In genomic region chr1:65059930-65060538, GRCh38 we compare ENCODE assay signal across 8 cellular contexts.
DNase-seq lines count a peak whose midpoint lies in the region; ATAC-seq, FAIRE-seq and TF ChIP-seq lines count a peak whose summit lies in the region.

No MANE protein-coding gene starts in this region.

- peak overlapping the region; percentile 50; the same call in 1 of the 2 replicates for H2AFZ ChIP-seq in GM23248

- TF ChIP-seq CTCF in AG10803 (conservative IDR thresholded peaks at IDR 0.05; ENCODE audit: low read length): peak; percentile 77

- 1 to 3% methylated on average over 7 of the region's 7 CpGs for WGBS in GM23248 (ENCODE audit: low coverage in 1 of 2, low lambda C conversion rate in 2 of 2, missing lambda C conversion rate in 2 of 2), 2 experiments
- WGBS in small intestine, 3 donors: 24 to 26% (median 26%) methylated on average over 7 of the region's 7 CpGs

- in situ Hi-C loops in GM23248 (cut with MboI): loop anchor here (10.0 to 25.0 kb wide), 2 partner anchors 152 to 635 kb away; no protein-coding TSS in a partner anchor

- H3K9me3 ChIP-seq in GM23248 (ENCODE audit: low read depth): no peaks in the 10 kb centered on the region
- no peaks in the 10 kb centered on the region for H3K9me3 ChIP-seq in small intestine (ENCODE audit: control insufficient read depth, low read depth)

- H4K20me1 ChIP-seq in GM23248 (ENCODE audit: insufficient read depth): no peaks in the 10 kb centered on the region

- H3K4me1 ChIP-seq in GM23248 (ENCODE audit: insufficient read depth): peaks cover 11% of the 10 kb centered on the region
- H3K4me1 ChIP-seq in small intestine (ENCODE audit: control insufficient read depth in 2 of 2, insufficient read depth in 1 of 2, low read depth in 1 of 2, low read length in 1 of 2): peaks cover 0 to 7% of the 10 kb centered on the region in 2 donors

- peaks cover 13% of the 10 kb centered on the region for H3K79me2 ChIP-seq in GM23248 (ENCODE audit: insufficient read depth)

- DNase-seq in AG10803 (ENCODE audit: low read depth) (peak; percentile 59), GM23248 (peak; percentile 77), germinal center (ENCODE audit: low spot score) (peak; percentile 39), small intestine (peak; percentile 18), hippocampal formation (lab: John Stamatoyannopoulos, UW) (no peak)
- no peak for DNase-seq in activated naive CD4-positive, alpha-beta T cell (lab: John Stamatoyannopoulos, UW)

- ATAC-seq in SK-N-SH treated with all-trans-retinoic acid at 6 μM for 48 hours: peak; percentile 70
- ATAC-seq in GM18520 (IDR thresholded peaks at IDR 0.05; ENCODE audit: unreplicated experiment): no peak

- H3K9ac ChIP-seq in GM23248: peak overlapping the region; percentile 27; the same call in 1 of the 2 replicates

- H3K4me3 ChIP-seq in AG10803 (ENCODE audit: low read length) (no peak overlapping the region), GM23248 (peak overlapping the region; percentile 31), small intestine (ENCODE audit: low read depth in 1 of 2, low read length in 2 of 2) (no peak overlapping the region)

- peak; percentile 91 for FAIRE-seq in small intestine (lab: Jason Lieb, UNC)

- H3K27me3 ChIP-seq in GM23248 (replicated peaks; ENCODE audit: insufficient read depth) (no peaks in the 10 kb centered on the region), small intestine (ENCODE audit: control insufficient read depth in 2 of 2, insufficient read depth in 2 of 2, low read length in 2 of 2) (no peaks in the 10 kb centered on the region)

- H3K36me3 ChIP-seq in GM23248 (ENCODE audit: low read depth) (0 out of 2 replicates have a peak, but pooled peaks cover 5% of the 10 kb centered on the region), small intestine (ENCODE audit: control insufficient read depth in 2 of 2, insufficient read depth in 2 of 2, low read length in 2 of 2) (peaks cover 2 to 6% of the 10 kb centered on the region in 2 donors)

- H3K27ac ChIP-seq in GM23248 (peak overlapping the region; percentile 20), small intestine (ENCODE audit: low read depth in 1 of 2, low read length in 1 of 2) (no peak overlapping the region)

- peak overlapping the region; percentile 56 for H3K4me2 ChIP-seq in GM23248 (ENCODE audit: unreplicated experiment)

- no peaks in the 10 kb centered on the region for H3K9me2 ChIP-seq in GM23248 (ENCODE audit: insufficient read depth)

- no peaks in the 10 kb centered on the region; the same call in 1 of the 2 replicates for H3F3A ChIP-seq in GM23248 (ENCODE audit: insufficient read depth)

TF ChIP-seq in SK-N-SH treated with all-trans-retinoic acid at 6 μM for 48 hours, 23 proteins besides CTCF, POLR2A, EP300 and RAD21:
- TF ChIP-seq GLIS3 (CRISPR knock-in tag; IDR thresholded peaks at IDR 0.05) (no peak), CREB5 (CRISPR knock-in tag; IDR thresholded peaks at IDR 0.05; ENCODE audit: low read depth) (no peak), POU6F1 (CRISPR knock-in tag; IDR thresholded peaks at IDR 0.05; ENCODE audit: borderline replicate concordance, low read depth) (no peak), OSR1 (CRISPR knock-in tag; IDR thresholded peaks at IDR 0.05) (no peak), TCF4 (CRISPR knock-in tag; IDR thresholded peaks at IDR 0.05; ENCODE audit: borderline replicate concordance) (no peak), BACH2 (CRISPR knock-in tag; IDR thresholded peaks at IDR 0.05; ENCODE audit: borderline replicate concordance) (no peak), SNAI2 (CRISPR knock-in tag; IDR thresholded peaks at IDR 0.05) (no peak), CSDC2 (CRISPR knock-in tag; IDR thresholded peaks at IDR 0.05) (no peak), ZFP30 (CRISPR knock-in tag; IDR thresholded peaks at IDR 0.05) (no peak), TSHZ2 (CRISPR knock-in tag; IDR thresholded peaks at IDR 0.05) (no peak), PPARA (CRISPR knock-in tag; IDR thresholded peaks at IDR 0.05; ENCODE audit: borderline replicate concordance) (no peak), CSRNP3 (CRISPR knock-in tag; IDR thresholded peaks at IDR 0.05) (no peak), ISL1 (CRISPR knock-in tag; IDR thresholded peaks at IDR 0.05) (no peak), ZC3H10 (CRISPR knock-in tag; IDR thresholded peaks at IDR 0.05) (no peak), ESRRG (CRISPR knock-in tag; IDR thresholded peaks at IDR 0.05) (no peak), RARB (CRISPR knock-in tag; IDR thresholded peaks at IDR 0.05) (no peak), PATZ1 (CRISPR knock-in tag; IDR thresholded peaks at IDR 0.05; ENCODE audit: borderline replicate concordance) (no peak), ZNF8 (CRISPR knock-in tag; IDR thresholded peaks at IDR 0.05) (no peak), ZNF70 (CRISPR knock-in tag; IDR thresholded peaks at IDR 0.05) (no peak), ZNF565 (CRISPR knock-in tag; conservative IDR thresholded peaks at IDR 0.05; ENCODE audit: low read depth) (no peak)

Comparison
In these comparisons a context has a peak if more than half of its experiments do, and no peak if none do; other contexts are left out.
1. DNase-seq: peak in AG10803 (single experiment), GM23248 (single experiment), germinal center (single experiment) and small intestine (single experiment); none in activated naive CD4-positive, alpha-beta T cell (0 of 4) and hippocampal formation (0 of 2).